14 cellular contexts compared by ENCODE assay signal in genomic region chr10:5552376-5553321, GRCh38. TPM values are rescaled to one million over a fixed set of nuclear protein-coding genes. Genes with fewer than 3 reads are reported as not detected.
DNase-seq lines count a peak whose midpoint lies in the region; ATAC-seq, FAIRE-seq and TF ChIP-seq lines count a peak whose summit lies in the region.
"Had no signal": no experiment of that assay in that cellular context is flagged by ENCODE, and none has a peak within 500 bp of the region (broad histone marks: within the 10 kb centered on the region; RNA-seq: fewer than 3 reads in every experiment).

No MANE protein-coding gene starts in this region.

- H3K4me3 Mint-ChIP-seq in astrocyte (ENCODE audit: unreplicated experiment) (no peak overlapping the region), mesothelial cell of epicardium (no peak overlapping the region)

- ATAC-seq in heart right ventricle (no peak), aorta (ENCODE audit: low FRiP score) (no peak), GM19455 (IDR thresholded peaks at IDR 0.05; ENCODE audit: unreplicated experiment) (no peak)
- ATAC-seq: left lobe of liver had no signal

- TF ChIP-seq CTCF in left ventricle myocardium inferior (IDR thresholded peaks at IDR 0.05; ENCODE audit: borderline replicate concordance): no peak
- no peak for TF ChIP-seq CTCF in heart right ventricle (IDR thresholded peaks at IDR 0.05)
- TF ChIP-seq CTCF in astrocyte (IDR thresholded peaks at IDR 0.05; ENCODE audit: insufficient read depth, low read depth, low read length): no peak
- TF ChIP-seq CTCF in mesothelial cell of epicardium (IDR thresholded peaks at IDR 0.05; ENCODE audit: unreplicated experiment): no peak

- no peak for FAIRE-seq in astrocyte (lab: Jason Lieb, UNC)

- no peak overlapping the region for H3K4me3 ChIP-seq in left ventricle myocardium inferior
- no peak overlapping the region for H3K4me3 ChIP-seq in heart right ventricle
- H3K4me3 ChIP-seq in astrocyte (ENCODE audit: insufficient read depth, low read depth, low read length): no peak overlapping the region
- no peak overlapping the region for H3K4me3 ChIP-seq in aorta (ENCODE audit: low read length in 2 of 2)
- H3K4me3 ChIP-seq: BLaER1 had no signal

- H3K9ac ChIP-seq in astrocyte (ENCODE audit: low read length): no peak overlapping the region
- H3K9ac ChIP-seq: BLaER1 had no signal

- peak; percentile 9 for DNase-seq in left ventricle myocardium inferior
- no peak for DNase-seq in heart right ventricle
- DNase-seq in astrocyte (ENCODE audit: low read depth): no peak
- peak in 1 of 2 experiments; percentile 6 for DNase-seq in mesothelial cell of epicardium (ENCODE audit: low spot score in 2 of 2, unreplicated experiment in 2 of 2)
- DNase-seq in aorta: peak; percentile 29 to 59
- DNase-seq in NCI-H146 treated with DMSO at 0.1 percent for 48 hours (lab: John Stamatoyannopoulos, UW; ENCODE audit: unreplicated experiment): no peak
- DNase-seq in SIG-M5 (lab: John Stamatoyannopoulos, UW): no peak
- DNase-seq: effector CD4-positive, alpha-beta T cell; NCI-H187; NK-92 treated with Interleukin-12 subunit alpha and Interleukin-12 subunit beta, amount 100 ng/mL, for 24 hours had no signal

- H3K27me3 ChIP-seq in left ventricle myocardium inferior (ENCODE audit: low read depth): peaks cover 16% of the 10 kb centered on the region
- no peaks in the 10 kb centered on the region for H3K27me3 ChIP-seq in heart right ventricle
- no peaks in the 10 kb centered on the region for H3K27me3 ChIP-seq in astrocyte (ENCODE audit: insufficient read depth, low read length)
- H3K27me3 ChIP-seq in aorta (ENCODE audit: control insufficient read depth in 1 of 2, insufficient read depth in 2 of 2, low read length in 1 of 2): no peaks in the 10 kb centered on the region
- H3K27me3 ChIP-seq: BLaER1 had no signal

- H4K20me1 ChIP-seq in astrocyte (ENCODE audit: insufficient read depth, low read length): no peaks in the 10 kb centered on the region
- H4K20me1 ChIP-seq: BLaER1 had no signal

- H3K4me2 ChIP-seq in astrocyte (ENCODE audit: low read length): peak overlapping the region; percentile 63
- H3K4me2 ChIP-seq: BLaER1 had no signal

- peaks cover 46% of the 10 kb centered on the region for H3K4me1 Mint-ChIP-seq in astrocyte (ENCODE audit: low read depth, unreplicated experiment)
- H3K4me1 Mint-ChIP-seq in mesothelial cell of epicardium: peaks cover 46% of the 10 kb centered on the region

- H3K36me3 ChIP-seq in left ventricle myocardium inferior: no peaks in the 10 kb centered on the region
- no peaks in the 10 kb centered on the region for H3K36me3 ChIP-seq in heart right ventricle
- H3K36me3 ChIP-seq in astrocyte (ENCODE audit: insufficient read depth, low read length): no peaks in the 10 kb centered on the region
- no peaks in the 10 kb centered on the region for H3K36me3 ChIP-seq in aorta (ENCODE audit: control insufficient read depth in 1 of 2, insufficient read depth in 2 of 2, low read length in 1 of 2)
- H3K36me3 ChIP-seq: BLaER1 had no signal

- no peaks in the 10 kb centered on the region for H3K9me3 Mint-ChIP-seq in astrocyte (ENCODE audit: unreplicated experiment)
- no peaks in the 10 kb centered on the region for H3K9me3 Mint-ChIP-seq in mesothelial cell of epicardium

- H3K27ac Mint-ChIP-seq in astrocyte (ENCODE audit: unreplicated experiment) (peak overlapping the region; percentile 87), mesothelial cell of epicardium (peak overlapping the region; percentile 83)

- no peak overlapping the region for H2AFZ ChIP-seq in astrocyte (ENCODE audit: low read depth, low read length)

- WGBS in heart right ventricle, 2 donors: 83 to 85% methylated on average over 23 of the region's 23 CpGs
- 55 to 61% methylated on average over 23 of the region's 23 CpGs for WGBS in aorta, 2 donors

- H3K27me3 Mint-ChIP-seq in astrocyte (ENCODE audit: low read depth, unreplicated experiment) (peaks cover 2% of the 10 kb centered on the region), mesothelial cell of epicardium (ENCODE audit: low read depth) (no peaks in the 10 kb centered on the region)

- no peaks in the 10 kb centered on the region for H3K79me2 ChIP-seq in astrocyte (ENCODE audit: insufficient read depth, low read length)

- H3K9me3 ChIP-seq in left ventricle myocardium inferior (replicated peaks) (no peaks in the 10 kb centered on the region), heart right ventricle (no peaks in the 10 kb centered on the region), astrocyte (ENCODE audit: insufficient read depth, low read depth, low read length) (no peaks in the 10 kb centered on the region), aorta (ENCODE audit: control insufficient read depth, low read length) (no peaks in the 10 kb centered on the region)
- H3K9me3 ChIP-seq: BLaER1 had no signal

- H3K4me1 ChIP-seq in left ventricle myocardium inferior (peaks cover 14% of the 10 kb centered on the region), heart right ventricle (peaks cover 0 to 31% (median 13%) of the 10 kb centered on the region in 9 donors), astrocyte (ENCODE audit: insufficient read depth, low read length) (peaks cover 64% of the 10 kb centered on the region), aorta (ENCODE audit: control insufficient read depth in 1 of 2, insufficient read depth in 2 of 2, low read length in 2 of 2) (peaks cover 0 to 4% of the 10 kb centered on the region in 2 donors)

- intact Hi-C loops in left ventricle myocardium inferior (cut with micrococcal nuclease) (no loop called here), heart right ventricle (cut with DNase I) (no loop called here), aorta (cut with DNase I) (no loop called here)

- no peaks in the 10 kb centered on the region for H3K36me3 Mint-ChIP-seq in astrocyte (ENCODE audit: low read depth, unreplicated experiment)
- H3K36me3 Mint-ChIP-seq in mesothelial cell of epicardium: no peaks in the 10 kb centered on the region

- H3K27ac ChIP-seq in left ventricle myocardium inferior (replicated peaks) (no peak overlapping the region), heart right ventricle (no peak overlapping the region), astrocyte (ENCODE audit: low read depth, low read length) (no peak overlapping the region), aorta (ENCODE audit: low read depth in 1 of 2, low read length in 2 of 2) (peak overlapping the region; percentile 15 to 76)
- H3K27ac ChIP-seq: BLaER1 had no signal

RNA-seq across cellular contexts. Expression of gene CALML3, which starts 27.9 kb away (rescaled TPM):
- total RNA-seq in left ventricle myocardium inferior: not detected
- total RNA-seq in heart right ventricle: not detected
- polyA plus RNA-seq in heart right ventricle: under 1 TPM in 1 of 2 donors, not detected in 1; 0.04 TPM
- total RNA-seq in astrocyte: not detected in 2 replicates
- total RNA-seq in mesothelial cell of epicardium: 0.07 TPM in 1 of 3 replicates, not detected in the others
- not detected for total RNA-seq in aorta
- polyA plus RNA-seq in aorta: under 1 TPM; 0.10 to 0.13 TPM
- total RNA-seq: left lobe of liver, omental fat pad had no signal

RNA-seq across cellular contexts. Expression of gene CALML5, which starts 53.3 kb away (rescaled TPM):
- not detected for total RNA-seq in left ventricle myocardium inferior
- not detected for total RNA-seq in heart right ventricle
- not detected for polyA plus RNA-seq in heart right ventricle
- not detected in 2 replicates for total RNA-seq in astrocyte
- 0.42 TPM in 1 of 3 replicates, not detected in the others for total RNA-seq in mesothelial cell of epicardium
- not detected for total RNA-seq in aorta
- polyA plus RNA-seq in aorta: not detected
- total RNA-seq: left lobe of liver, omental fat pad had no signal

Comparison
In these comparisons a context has a peak if more than half of its experiments do, and no peak if none do; other contexts are left out.
1. DNase-seq: peak in left ventricle myocardium inferior (single experiment) and aorta (2 of 2); none in heart right ventricle (0 of 2), astrocyte (single experiment), NCI-H146 treated with DMSO at 0.1 percent for 48 hours (single experiment) and SIG-M5 (single experiment).
2. H3K27ac ChIP-seq: peak in aorta (2 of 2); none in left ventricle myocardium inferior (single experiment), heart right ventricle (0 of 10) and astrocyte (single experiment).